ENCODE assay signal across 35 cellular contexts in the genomic region with DNA sequence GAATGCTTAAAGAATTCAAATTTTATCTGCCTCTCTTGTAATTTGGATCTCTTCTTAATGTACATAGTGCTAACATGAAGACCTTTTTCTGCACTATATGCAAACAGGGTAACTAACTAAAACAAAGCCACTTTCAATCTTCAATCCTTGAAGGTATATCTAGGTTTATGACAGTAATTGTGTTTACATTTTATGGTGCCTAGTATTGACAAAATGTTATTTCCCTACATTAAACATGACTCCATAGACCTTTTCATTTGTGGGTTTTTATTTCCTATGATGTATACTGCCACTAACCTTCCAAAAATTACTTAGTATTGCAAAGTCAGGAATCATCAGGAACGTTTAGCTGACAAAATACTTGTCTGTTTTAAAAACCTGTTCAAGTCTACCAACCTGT.
"Had no signal": no experiment of that assay in that cellular context is flagged by ENCODE, and none has a peak within 500 bp of the region (broad histone marks: within the 10 kb centered on the region; RNA-seq: fewer than 3 reads in every experiment).

No MANE protein-coding gene starts in this region.

- H3K27ac ChIP-seq: ascending aorta, breast epithelium, cardiac muscle cell, coronary artery had no signal

- H3K27ac Mint-ChIP-seq: activated CD4-positive, alpha-beta memory T cell treated with anti-CD3 and anti-CD28 coated beads, Interleukin-2, amount 10 ng/mL, durations not matched to agents 7 days and 5 days; activated CD4-positive, alpha-beta T cell treated with anti-CD3 and anti-CD28 coated beads, Interleukin-2, amount 10 ng/mL, durations not matched to agents 7 days and 5 days; activated naive CD8-positive, alpha-beta T cell treated with anti-CD3 and anti-CD28 coated beads for 36 hours; activated T-cell treated with anti-CD3 and anti-CD28 coated beads, Interleukin-2, amount 50 U/mL, for 24 hours; activated T-cell treated with anti-CD3 and anti-CD28 coated beads, Interleukin-2, amount 50 U/mL, for 72 hours; dendritic cell treated with granulocyte-macrophage colony-stimulating factor and Interleukin-4, amounts not matched to agents 40 ng/mL and 50 ng/mL, for 4 days; T-helper 17 cell; T-helper 2 cell treated with Interferon-gamma antibody and Interleukin-4, amounts not matched to agents 5 μg/mL and 100 μg/mL, for 36 hours; WTC11 had no signal

- H3K4me1 ChIP-seq: ascending aorta, breast epithelium had no signal

- H3K9me3 ChIP-seq: ascending aorta, breast epithelium had no signal

- H3K36me3 Mint-ChIP-seq: activated naive CD4-positive, alpha-beta T cell treated with anti-CD3 and anti-CD28 coated beads, Interleukin-2, amount 50 U/mL, for 24 hours; WTC11 had no signal

- H3K27me3 ChIP-seq: ascending aorta, breast epithelium, cardiac muscle cell had no signal

- H3K4me3 Mint-ChIP-seq: activated CD4-positive, alpha-beta memory T cell treated with anti-CD3 and anti-CD28 coated beads, Interleukin-2, amount 10 ng/mL, durations not matched to agents 7 days and 5 days; activated CD4-positive, alpha-beta T cell treated with anti-CD3 and anti-CD28 coated beads, Interleukin-2, amount 10 ng/mL, durations not matched to agents 7 days and 5 days; activated naive CD4-positive, alpha-beta T cell treated with anti-CD3 and anti-CD28 coated beads, Interleukin-2, amount 50 U/mL, for 24 hours; activated naive CD8-positive, alpha-beta T cell treated with anti-CD3 and anti-CD28 coated beads for 36 hours; activated T-cell treated with anti-CD3 and anti-CD28 coated beads, Interleukin-2, amount 50 U/mL, for 24 hours; activated T-cell treated with anti-CD3 and anti-CD28 coated beads, Interleukin-2, amount 50 U/mL, for 72 hours; brain; dendritic cell treated with granulocyte-macrophage colony-stimulating factor and Interleukin-4, amounts not matched to agents 40 ng/mL and 50 ng/mL, for 4 days; T-helper 17 cell; T-helper 2 cell treated with Interferon-gamma antibody and Interleukin-4, amounts not matched to agents 5 μg/mL and 100 μg/mL, for 36 hours; WTC11 had no signal

- FAIRE-seq: endometrium, endothelial cell of umbilical vein, frontal cortex had no signal

- H3K4me1 Mint-ChIP-seq: activated CD4-positive, alpha-beta T cell treated with anti-CD3 and anti-CD28 coated beads, Interleukin-2, amount 10 ng/mL, durations not matched to agents 7 days and 5 days; activated naive CD4-positive, alpha-beta T cell treated with anti-CD3 and anti-CD28 coated beads, Interleukin-2, amount 50 U/mL, for 24 hours; activated naive CD8-positive, alpha-beta T cell treated with anti-CD3 and anti-CD28 coated beads for 36 hours had no signal

- H3K36me3 ChIP-seq: breast epithelium had no signal

- DNase-seq: activated CD4-positive, alpha-beta memory T cell treated with anti-CD3 and anti-CD28 coated beads, Interleukin-2, amount 10 ng/mL, durations not matched to agents 7 days and 5 days; activated CD4-positive, alpha-beta T cell treated with anti-CD3 and anti-CD28 coated beads for 1 hour; activated CD4-positive, alpha-beta T cell treated with anti-CD3 and anti-CD28 coated beads for 4 hours; activated CD4-positive, alpha-beta T cell treated with anti-CD3 and anti-CD28 coated beads, Interleukin-2, amount 10 ng/mL, durations not matched to agents 7 days and 5 days; activated CD4-positive, alpha-beta T cell treated with anti-CD3 and anti-CD28 coated beads, Interleukin-2, amount 50 U/mL, for 4 hours; activated CD8-positive, alpha-beta memory T cell treated with anti-CD3 and anti-CD28 coated beads, Interleukin-2, amount 50 U/mL, for 48 hours; activated effector memory CD4-positive, alpha-beta T cell treated with Interleukin-2 at 50 U/mL for 16 hours; activated gamma-delta T cell treated with Interleukin-2 at 50 U/mL for 16 hours; activated naive CD4-positive, alpha-beta T cell treated with Interleukin-2 at 50 U/mL for 16 hours; activated naive CD8-positive, alpha-beta T cell treated with anti-CD3 and anti-CD28 coated beads for 36 hours; activated T-cell treated with anti-CD3 and anti-CD28 coated beads for 4 hours; activated T-cell treated with anti-CD3 and anti-CD28 coated beads, Interleukin-2, amount 50 U/mL, for 24 hours; activated T-cell treated with anti-CD3 and anti-CD28 coated beads, Interleukin-2, amount 50 U/mL, for 72 hours; central memory CD4-positive, alpha-beta T cell; cerebellar nuclear complex; effector CD4-positive, alpha-beta T cell; foreskin fibroblast; head of caudate nucleus; hippocampal formation; T-helper 1 cell; T-helper 17 cell; T1000 had no signal

- ATAC-seq: activated T-cell treated with anti-CD3 and anti-CD28 coated beads, Interleukin-2, amount 50 U/mL, for 72 hours; esophagus mucosa; T-helper 17 cell; WTC11 had no signal

- H3K27me3 Mint-ChIP-seq: activated CD4-positive, alpha-beta memory T cell treated with anti-CD3 and anti-CD28 coated beads, Interleukin-2, amount 10 ng/mL, durations not matched to agents 7 days and 5 days; activated CD4-positive, alpha-beta T cell treated with anti-CD3 and anti-CD28 coated beads, Interleukin-2, amount 10 ng/mL, durations not matched to agents 7 days and 5 days; activated naive CD4-positive, alpha-beta T cell treated with anti-CD3 and anti-CD28 coated beads, Interleukin-2, amount 50 U/mL, for 24 hours; activated naive CD8-positive, alpha-beta T cell treated with anti-CD3 and anti-CD28 coated beads for 36 hours; activated T-cell treated with anti-CD3 and anti-CD28 coated beads, Interleukin-2, amount 50 U/mL, for 24 hours; brain; dendritic cell treated with granulocyte-macrophage colony-stimulating factor and Interleukin-4, amounts not matched to agents 40 ng/mL and 50 ng/mL, for 4 days; T-helper 17 cell had no signal

- H3K9me3 Mint-ChIP-seq: activated CD4-positive, alpha-beta memory T cell treated with anti-CD3 and anti-CD28 coated beads, Interleukin-2, amount 10 ng/mL, durations not matched to agents 7 days and 5 days; activated CD4-positive, alpha-beta T cell treated with anti-CD3 and anti-CD28 coated beads, Interleukin-2, amount 10 ng/mL, durations not matched to agents 7 days and 5 days; activated naive CD4-positive, alpha-beta T cell treated with anti-CD3 and anti-CD28 coated beads, Interleukin-2, amount 50 U/mL, for 24 hours; activated naive CD8-positive, alpha-beta T cell treated with anti-CD3 and anti-CD28 coated beads for 36 hours; activated T-cell treated with anti-CD3 and anti-CD28 coated beads, Interleukin-2, amount 50 U/mL, for 24 hours; activated T-cell treated with anti-CD3 and anti-CD28 coated beads, Interleukin-2, amount 50 U/mL, for 72 hours; dendritic cell treated with granulocyte-macrophage colony-stimulating factor and Interleukin-4, amounts not matched to agents 40 ng/mL and 50 ng/mL, for 4 days; T-helper 2 cell treated with Interferon-gamma antibody and Interleukin-4, amounts not matched to agents 5 μg/mL and 100 μg/mL, for 36 hours; WTC11 had no signal

- H3K4me3 ChIP-seq: ascending aorta, breast epithelium, cardiac muscle cell, coronary artery had no signal
